In genomic region chr17:1231456-1231855, GRCh38 we compare ENCODE assay signal across 11 cellular contexts. TPM values are rescaled to one million over a fixed set of nuclear protein-coding genes. Genes with fewer than 3 reads are reported as not detected.
DNase-seq lines count a peak whose midpoint lies in the region; ATAC-seq and TF ChIP-seq lines count a peak whose summit lies in the region.
"Had no signal": no experiment of that assay in that cellular context is flagged by ENCODE, and none has a peak within 500 bp of the region (broad histone marks: within the 10 kb centered on the region; RNA-seq: fewer than 3 reads in every experiment).

No MANE protein-coding gene starts in this region.

- no peak for ATAC-seq in naive thymus-derived CD4-positive, alpha-beta T cell
- no peak for ATAC-seq in GM19023 (IDR thresholded peaks at IDR 0.05; ENCODE audit: unreplicated experiment)
- ATAC-seq in GM21786 (IDR thresholded peaks at IDR 0.05; ENCODE audit: unreplicated experiment), result no peak
- no peak for ATAC-seq in GM18909 (IDR thresholded peaks at IDR 0.05; ENCODE audit: poor library complexity, unreplicated experiment)

- CTCF ChIA-PET in naive thymus-derived CD4-positive, alpha-beta T cell (lab: Charles Lee), result no interaction called here

- no peaks in the 10 kb centered on the region for H3K9me3 Mint-ChIP-seq in IgD-negative memory B cell
- H3K9me3 Mint-ChIP-seq in naive thymus-derived CD4-positive, alpha-beta T cell, result peaks cover 0 to 5% (median 0%) of the 10 kb centered on the region in 11 donors

- H3K36me3 Mint-ChIP-seq in IgD-negative memory B cell, result peaks cover 2% of the 10 kb centered on the region
- peaks cover 0 to 4% (median 3%) of the 10 kb centered on the region in 5 donors for H3K36me3 Mint-ChIP-seq in naive thymus-derived CD4-positive, alpha-beta T cell

- peaks cover 19 to 26% (median 19%) of the 10 kb centered on the region in 3 donors for H3K4me1 Mint-ChIP-seq in IgD-negative memory B cell
- peaks cover 10 to 22% (median 17%) of the 10 kb centered on the region in 7 donors for H3K4me1 Mint-ChIP-seq in naive thymus-derived CD4-positive, alpha-beta T cell

- DNase-seq in Ammon's horn (ENCODE audit: low spot score) (peak; percentile 40), colonic mucosa (peak; percentile 78), DMS153 treated with DMSO at 0.1 percent for 48 hours (lab: John Stamatoyannopoulos, UW; ENCODE audit: unreplicated experiment) (no peak)
- DNase-seq in naive thymus-derived CD4-positive, alpha-beta T cell, result no peak
- DNase-seq: NCI-H1105 treated with DMSO at 0.1 percent for 48 hours had no signal

- peak overlapping the region in 1 of 2 donors; percentile 34 for H3K9ac ChIP-seq in colonic mucosa (ENCODE audit: low read depth in 2 of 2, low read length in 2 of 2)

- no peaks in the 10 kb centered on the region for H3K36me3 ChIP-seq in colonic mucosa
- no peaks in the 10 kb centered on the region for H3K36me3 ChIP-seq in naive thymus-derived CD4-positive, alpha-beta T cell (ENCODE audit: control insufficient read depth in 2 of 3, insufficient read depth in 3 of 3, low read length in 3 of 3)

- peak overlapping the region; percentile 59 to 89 (median 62) for H3K27ac Mint-ChIP-seq in IgD-negative memory B cell
- H3K27ac Mint-ChIP-seq in naive thymus-derived CD4-positive, alpha-beta T cell, result peak overlapping the region in 1 of 9 donors; percentile 57

- no peaks in the 10 kb centered on the region for H3K9me3 ChIP-seq in colonic mucosa
- no peaks in the 10 kb centered on the region for H3K9me3 ChIP-seq in naive thymus-derived CD4-positive, alpha-beta T cell (ENCODE audit: control insufficient read depth in 2 of 3, low read length in 3 of 3)

- peaks cover 2% of the 10 kb centered on the region for H3K4me1 ChIP-seq in colonic mucosa
- peaks cover 0 to 7% of the 10 kb centered on the region in 2 donors for H3K4me1 ChIP-seq in naive thymus-derived CD4-positive, alpha-beta T cell (ENCODE audit: control insufficient read depth in 2 of 2, insufficient read depth in 2 of 2, low read length in 2 of 2)

- POLR2A ChIA-PET in naive thymus-derived CD4-positive, alpha-beta T cell (lab: Charles Lee), result no interaction called here

- peak overlapping the region in 3 of 4 donors; percentile 12 to 86 (median 78) for H3K4me3 Mint-ChIP-seq in IgD-negative memory B cell
- H3K4me3 Mint-ChIP-seq in naive thymus-derived CD4-positive, alpha-beta T cell, result peak overlapping the region in 8 of 10 donors; percentile 5 to 73 (median 50)

- H3K27me3 ChIP-seq in colonic mucosa, result no peaks in the 10 kb centered on the region
- H3K27me3 ChIP-seq in naive thymus-derived CD4-positive, alpha-beta T cell (ENCODE audit: control insufficient read depth in 2 of 2, insufficient read depth in 2 of 2, low read length in 2 of 2), result peaks cover 0 to 6% of the 10 kb centered on the region in 2 donors

- no peak overlapping the region for H3K4me3 ChIP-seq in colonic mucosa
- H3K4me3 ChIP-seq in naive thymus-derived CD4-positive, alpha-beta T cell (ENCODE audit: low read length), result no peak overlapping the region

- H3K27me3 Mint-ChIP-seq in IgD-negative memory B cell, result peaks cover 6% of the 10 kb centered on the region
- H3K27me3 Mint-ChIP-seq in naive thymus-derived CD4-positive, alpha-beta T cell, result peaks cover 46 to 58% (median 54%) of the 10 kb centered on the region in 5 donors

- H3K27ac ChIP-seq in colonic mucosa, result peak overlapping the region; percentile 41
- no peak overlapping the region for H3K27ac ChIP-seq in naive thymus-derived CD4-positive, alpha-beta T cell (ENCODE audit: low read depth, low read length)
- H3K27ac ChIP-seq: C4-2B had no signal

- intact Hi-C loops in colonic mucosa (cut with DNase I), result no loop called here
- intact Hi-C loops in naive thymus-derived CD4-positive, alpha-beta T cell (cut with micrococcal nuclease), result no loop called here

- TF ChIP-seq CTCF in colonic mucosa (IDR thresholded peaks at IDR 0.05), result no peak

RNA-seq across cellular contexts. Expression of gene BHLHA9, which starts 38.8 kb away (rescaled TPM):
- not detected for polyA plus RNA-seq in IgD-negative memory B cell
- not detected for total RNA-seq in colonic mucosa
- not detected for total RNA-seq in naive thymus-derived CD4-positive, alpha-beta T cell
- not detected for polyA plus RNA-seq in naive thymus-derived CD4-positive, alpha-beta T cell
- total RNA-seq: T-helper 2 cell treated with Interferon-gamma antibody and Interleukin-4, amounts not matched to agents 100 ng/mL and 5 ng/mL, for 36 hours had no signal

RNA-seq across cellular contexts. Expression of gene TRARG1, which starts 48.0 kb away (rescaled TPM):
- not detected for polyA plus RNA-seq in IgD-negative memory B cell
- under 1 TPM; 0.07 to 0.08 TPM for total RNA-seq in colonic mucosa
- total RNA-seq in naive thymus-derived CD4-positive, alpha-beta T cell, result under 1 TPM in 1 of 5 experiments, not detected in 4; 0.65 TPM
- not detected for polyA plus RNA-seq in naive thymus-derived CD4-positive, alpha-beta T cell

RNA-seq across cellular contexts. Expression of gene ABR, which starts 51.7 kb away (rescaled TPM):
- polyA plus RNA-seq in IgD-negative memory B cell, result 19.2 TPM
- 100 to 1,000 TPM; 243 to 326 TPM for total RNA-seq in colonic mucosa
- 100 to 1,000 TPM in 4 of 5 experiments, 10 to 100 TPM in 1; 85.3 to 152 (median 140) TPM for total RNA-seq in naive thymus-derived CD4-positive, alpha-beta T cell
- polyA plus RNA-seq in naive thymus-derived CD4-positive, alpha-beta T cell, result 10 to 100 TPM; 13.1 to 24.4 TPM

Comparison
In these comparisons a context has a peak if more than half of its experiments do, and no peak if none do; other contexts are left out.
1. DNase-seq: peak in Ammon's horn (single experiment) and colonic mucosa (single experiment); none in naive thymus-derived CD4-positive, alpha-beta T cell (0 of 9) and DMS153 treated with DMSO at 0.1 percent for 48 hours (single experiment).